In genomic region chr1:37456614-37457013, GRCh38 we compare ENCODE assay signal across 25 cellular contexts.
"Had no signal": no experiment of that assay in that cellular context is flagged by ENCODE, and none has a peak within 500 bp of the region (broad histone marks: within the 10 kb centered on the region; RNA-seq: fewer than 3 reads in every experiment).

No MANE protein-coding gene starts in this region.

- H3K9me3 Mint-ChIP-seq: naive thymus-derived CD4-positive, alpha-beta T cell; nephron; neural progenitor cell had no signal

- H3K4me1 Mint-ChIP-seq: nephron, neural progenitor cell had no signal

- H3K27me3 Mint-ChIP-seq: naive thymus-derived CD4-positive, alpha-beta T cell had no signal

- H3K27ac Mint-ChIP-seq: nephron, neural progenitor cell had no signal

- H3K4me3 Mint-ChIP-seq: naive thymus-derived CD4-positive, alpha-beta T cell; nephron; neural progenitor cell had no signal

- ATAC-seq: foreskin keratinocyte; gastroesophageal sphincter; heart left ventricle; left lobe of liver; naive thymus-derived CD4-positive, alpha-beta T cell; sciatic nerve; upper lobe of right lung had no signal

- H3K36me3 Mint-ChIP-seq: neural progenitor cell had no signal

- DNase-seq: colonic mucosa; dermis blood vessel endothelial cell; effector memory CD4-positive, alpha-beta T cell; foreskin keratinocyte; heart left ventricle; kidney; mesendoderm; midbrain; naive thymus-derived CD4-positive, alpha-beta T cell; stimulated activated CD4-positive, alpha-beta T cell treated with anti-CD3 and anti-CD28 coated beads, Interleukin-12 subunit alpha, Interleukin-12 subunit beta, amount 100 ng/mL, for 4 hours; stimulated activated CD4-positive, alpha-beta T cell treated with anti-CD3 and anti-CD28 coated beads, Interleukin-1b, Interleukin-23, amount 100 ng/mL, for 48 hours; stimulated activated CD4-positive, alpha-beta T cell treated with anti-CD3 and anti-CD28 coated beads, Interleukin-4, amount 100 ng/mL, for 1 hour; stimulated activated CD8-positive, alpha-beta memory T cell treated with anti-CD3 and anti-CD28 coated beads, Interleukin-4, amount 100 ng/mL, for 48 hours; stimulated activated naive CD4-positive, alpha-beta T cell treated with Interleukin-2 at 50 U/mL for 16 hours; transverse colon; upper lobe of right lung; uterus had no signal

- H3K27ac ChIP-seq: colonic mucosa, gastroesophageal sphincter, heart left ventricle, hepatocyte, neural progenitor cell, parathyroid adenoma, prostate gland, transverse colon, uterus had no signal
